Comparison of ENCODE assay signal across 8 cellular contexts in genomic region chr5:149959406-149960236, GRCh38. TPM values are rescaled to one million over a fixed set of nuclear protein-coding genes. Genes with fewer than 3 reads are reported as not detected.
A peak's percentile ranks its signal among the peaks of the same experiment; 100 is the strongest.
DNase-seq lines count a peak whose midpoint lies in the region; ATAC-seq and TF ChIP-seq lines count a peak whose summit lies in the region.

No MANE protein-coding gene starts in this region.

- H3K27ac ChIP-seq in AG04450 (ENCODE audit: low read depth, low read length) (peak overlapping the region; percentile 90), fibroblast of lung (ENCODE audit: insufficient read depth, low read length) (peak overlapping the region; percentile 68), neural progenitor cell (peak overlapping the region; percentile 80), thoracic aorta (peak overlapping the region; percentile 80 to 92)

- peak overlapping the region; percentile 93 for H3K4me3 Mint-ChIP-seq in neural progenitor cell

- peak overlapping the region; percentile 96 for H3K27ac Mint-ChIP-seq in neural progenitor cell

- H3K4me3 ChIP-seq in AG04450 (ENCODE audit: low read depth, low read length) (peak overlapping the region; percentile 75), fibroblast of lung (replicated peaks in 1 of 4; ENCODE audit: control extremely low read depth in 1 of 4, insufficient read depth in 1 of 4, low read depth in 3 of 4, low read length in 4 of 4) (peak overlapping the region; percentile 33 to 84 (median 72)), neural progenitor cell (peak overlapping the region; percentile 76), thoracic aorta (peak overlapping the region; percentile 98)

- peaks cover 13% of the 10 kb centered on the region for H3K27me3 Mint-ChIP-seq in neural progenitor cell (ENCODE audit: insufficient read depth, low read depth)

- peak; percentile 67 for TF ChIP-seq CTCF in AG04450 (IDR thresholded peaks at IDR 0.05; ENCODE audit: low read depth, low read length)
- peak; percentile 48 to 56 for TF ChIP-seq CTCF in fibroblast of lung (conservative IDR thresholded peaks at IDR 0.05 in 1 of 2, IDR thresholded peaks at IDR 0.05 in 1 of 2; ENCODE audit: low read depth in 1 of 2, low read length in 2 of 2)
- peak; percentile 60 for TF ChIP-seq CTCF in neural progenitor cell (IDR thresholded peaks at IDR 0.05)
- TF ChIP-seq CTCF in thoracic aorta (IDR thresholded peaks at IDR 0.05) = peak; percentile 30

- H3K27me3 ChIP-seq in AG04450 (ENCODE audit: control insufficient read depth, insufficient read depth, low read length) = peaks cover 2% of the 10 kb centered on the region
- H3K27me3 ChIP-seq in fibroblast of lung (ENCODE audit: control insufficient read depth, insufficient read depth, low read length) = no peaks in the 10 kb centered on the region
- H3K27me3 ChIP-seq in neural progenitor cell = peaks cover 9% of the 10 kb centered on the region
- no peaks in the 10 kb centered on the region for H3K27me3 ChIP-seq in thoracic aorta (replicated peaks; ENCODE audit: insufficient read depth)

- H2AFZ ChIP-seq in fibroblast of lung (ENCODE audit: low read length) (peak overlapping the region; percentile 76), neural progenitor cell (replicated peaks) (peak overlapping the region; percentile 87)

- peaks cover 20% of the 10 kb centered on the region for H3K4me1 Mint-ChIP-seq in neural progenitor cell

- H3K36me3 Mint-ChIP-seq in neural progenitor cell = peaks cover 2% of the 10 kb centered on the region

- no peaks in the 10 kb centered on the region for H3K9me3 Mint-ChIP-seq in neural progenitor cell

- H4K20me1 ChIP-seq in fibroblast of lung (ENCODE audit: control insufficient read depth, extremely low read depth, insufficient read depth, low read length) = no peaks in the 10 kb centered on the region
- H4K20me1 ChIP-seq in neural progenitor cell (ENCODE audit: low read depth) = no peaks in the 10 kb centered on the region

- DNase-seq in AG04450 (ENCODE audit: low read depth, low spot score) (no peak), NOMO-1 treated with dmso at 0.1 percent for 144 hours (lab: John Stamatoyannopoulos, UW; ENCODE audit: unreplicated experiment) (peak; percentile 27), activated T-cell treated with anti-CD3 and anti-CD28 coated beads for 1 hour (ENCODE audit: low read depth) (peak; percentile 8), fibroblast of lung (ENCODE audit: low read depth in 2 of 2) (peak; percentile 51 to 73), neural progenitor cell (ENCODE audit: low spot score) (peak; percentile 31), thoracic aorta (ENCODE audit: low spot score) (no peak)

- ATAC-seq in GM18861 (IDR thresholded peaks at IDR 0.05; ENCODE audit: unreplicated experiment) (peak; percentile 23), thoracic aorta (ENCODE audit: insufficient number of reproducible peaks, low FRiP score, low read depth) (no peak), GM18498 (IDR thresholded peaks at IDR 0.05; ENCODE audit: unreplicated experiment) (no peak)

- peaks cover 18% of the 10 kb centered on the region for H3F3A ChIP-seq in neural progenitor cell (ENCODE audit: low read depth)

- POLR2A ChIA-PET in AG04450 (lab: Yijun Ruan, JAX) = interaction anchor here (0.6 to 1.5 kb wide), 7 partner anchors 9 to 525 kb away, joined by 3 to 7 read pairs (median 3); partner anchors contain the start of genes HMGXB3 and TIGD6

- H3K4me1 ChIP-seq in fibroblast of lung (ENCODE audit: control insufficient read depth, extremely low read depth, insufficient read depth, low read length) (peaks cover 5% of the 10 kb centered on the region), neural progenitor cell (peaks cover 7% of the 10 kb centered on the region), thoracic aorta (ENCODE audit: control insufficient read depth in 1 of 2, low read depth in 2 of 2) (peaks cover 6 to 16% of the 10 kb centered on the region in 2 donors)

- no peak overlapping the region for H3K9ac ChIP-seq in fibroblast of lung (ENCODE audit: insufficient read depth, low read length)
- no peak overlapping the region for H3K9ac ChIP-seq in neural progenitor cell

- CTCF ChIA-PET in AG04450 (lab: Charles Lee) = interaction anchor here (0.5 to 11.5 kb wide), 18 partner anchors 11 to 364 kb away, joined by 3 to 367 read pairs (median 3); no protein-coding TSS in a partner anchor

- H3K79me2 ChIP-seq in fibroblast of lung (ENCODE audit: control insufficient read depth, insufficient read depth, low read length) (no peaks in the 10 kb centered on the region), neural progenitor cell (ENCODE audit: low read depth) (no peaks in the 10 kb centered on the region)

- H3K4me2 ChIP-seq in fibroblast of lung (ENCODE audit: extremely low read depth, insufficient read depth, low read length) (peak overlapping the region; percentile 61), neural progenitor cell (peak overlapping the region; percentile 85)

- no peaks in the 10 kb centered on the region for H3K36me3 ChIP-seq in fibroblast of lung (ENCODE audit: control insufficient read depth, insufficient read depth, low read length)
- no peaks in the 10 kb centered on the region for H3K36me3 ChIP-seq in neural progenitor cell
- no peaks in the 10 kb centered on the region for H3K36me3 ChIP-seq in thoracic aorta

- no peaks in the 10 kb centered on the region; the same call in 1 of the 2 replicates for H3K9me3 ChIP-seq in AG04450 (ENCODE audit: control insufficient read depth, insufficient read depth, low read length)
- no peaks in the 10 kb centered on the region for H3K9me3 ChIP-seq in fibroblast of lung (ENCODE audit: control insufficient read depth, insufficient read depth, low read depth, low read length)
- H3K9me3 ChIP-seq in neural progenitor cell (ENCODE audit: low read depth) = no peaks in the 10 kb centered on the region
- H3K9me3 ChIP-seq in thoracic aorta = no peaks in the 10 kb centered on the region

RNA-seq across cellular contexts. Expression of gene SLC26A2, which starts 0.9 kb away (rescaled TPM):
- 6.6 and 9.7 TPM in 2 replicates for polyA plus RNA-seq in AG04450 (2011; rRNA removed)
- polyA minus RNA-seq in AG04450 (2011; rRNA and poly(A)+ RNA removed) = 10.2 and 21.5 TPM in 2 replicates
- 11.6 and 15.7 TPM in 2 replicates for total RNA-seq in fibroblast of lung
- polyA plus RNA-seq in fibroblast of lung = 7.7 and 10.3 TPM in 2 replicates
- 4.8 and 6.7 TPM in 2 replicates for polyA plus RNA-seq in fibroblast of lung (2012)
- polyA minus RNA-seq in fibroblast of lung (ENCODE audit: low replicate concordance) = 9.2 and 17.6 TPM in 2 replicates
- total RNA-seq in neural progenitor cell (ENCODE audit: low replicate concordance) = 14.0 and 20.1 TPM in 2 replicates
- 10 to 100 TPM; 16.9 to 32.0 TPM for total RNA-seq in thoracic aorta

RNA-seq across cellular contexts. Expression of gene PDE6A, which starts 15.0 kb away (rescaled TPM):
- polyA plus RNA-seq in AG04450 (2011; rRNA removed) (not detected in 2 replicates), fibroblast of lung (0.02 TPM in 1 of 2 replicates, not detected in the other)
- polyA minus RNA-seq in AG04450 (2011; rRNA and poly(A)+ RNA removed) = not detected in 2 replicates
- total RNA-seq in fibroblast of lung (under 0.01 TPM in 2 replicates), neural progenitor cell (ENCODE audit: low replicate concordance) (not detected in 2 replicates), thoracic aorta (not detected)
- not detected in 2 replicates for polyA plus RNA-seq in fibroblast of lung (2012)
- polyA minus RNA-seq in fibroblast of lung (ENCODE audit: low replicate concordance) = not detected in 2 replicates

RNA-seq across cellular contexts. Expression of gene TIGD6, which starts 40.8 kb away (rescaled TPM):
- polyA plus RNA-seq in AG04450 (2011; rRNA removed) = 6.5 and 6.7 TPM in 2 replicates
- polyA minus RNA-seq in AG04450 (2011; rRNA and poly(A)+ RNA removed) = 7.8 and 10.2 TPM in 2 replicates
- total RNA-seq in fibroblast of lung = 8.7 and 10.4 TPM in 2 replicates
- 5.7 and 6.9 TPM in 2 replicates for polyA plus RNA-seq in fibroblast of lung
- polyA plus RNA-seq in fibroblast of lung (2012) = 6.1 and 6.2 TPM in 2 replicates
- polyA minus RNA-seq in fibroblast of lung (ENCODE audit: low replicate concordance) = 2.7 and 4.8 TPM in 2 replicates
- 4.1 and 4.7 TPM in 2 replicates for total RNA-seq in neural progenitor cell (ENCODE audit: low replicate concordance)
- 10 to 100 TPM in 1 of 2 donors, 1 to 10 TPM in 1; 3.4 to 10.0 TPM for total RNA-seq in thoracic aorta

RNA-seq across cellular contexts. Expression of gene HMGXB3, which starts 40.9 kb away (rescaled TPM):
- polyA plus RNA-seq in AG04450 (2011; rRNA removed) = 35.1 and 37.0 TPM in 2 replicates
- polyA minus RNA-seq in AG04450 (2011; rRNA and poly(A)+ RNA removed) = 43.3 and 50.3 TPM in 2 replicates
- 25.9 and 29.9 TPM in 2 replicates for total RNA-seq in fibroblast of lung
- 31.5 and 35.3 TPM in 2 replicates for polyA plus RNA-seq in fibroblast of lung
- 20.1 and 20.6 TPM in 2 replicates for polyA plus RNA-seq in fibroblast of lung (2012)
- 56.7 and 74.4 TPM in 2 replicates for polyA minus RNA-seq in fibroblast of lung (ENCODE audit: low replicate concordance)
- 23.1 and 31.3 TPM in 2 replicates for total RNA-seq in neural progenitor cell (ENCODE audit: low replicate concordance)
- total RNA-seq in thoracic aorta = 10 to 100 TPM; 49.2 to 50.1 TPM

Comparison
In these comparisons a context has a peak if more than half of its experiments do, and no peak if none do; other contexts are left out.
1. DNase-seq: peak in NOMO-1 treated with dmso at 0.1 percent for 144 hours (single experiment), activated T-cell treated with anti-CD3 and anti-CD28 coated beads for 1 hour (single experiment), fibroblast of lung (2 of 2) and neural progenitor cell (single experiment); none in AG04450 (single experiment) and thoracic aorta (single experiment).
2. Peak in every context shown above with its lines, with median percentiles within 50 percentile points of each other: H3K27ac ChIP-seq, H3K4me3 ChIP-seq and CTCF ChIP-seq.